ENCODE assay signal across 27 cellular contexts in the genomic region with DNA sequence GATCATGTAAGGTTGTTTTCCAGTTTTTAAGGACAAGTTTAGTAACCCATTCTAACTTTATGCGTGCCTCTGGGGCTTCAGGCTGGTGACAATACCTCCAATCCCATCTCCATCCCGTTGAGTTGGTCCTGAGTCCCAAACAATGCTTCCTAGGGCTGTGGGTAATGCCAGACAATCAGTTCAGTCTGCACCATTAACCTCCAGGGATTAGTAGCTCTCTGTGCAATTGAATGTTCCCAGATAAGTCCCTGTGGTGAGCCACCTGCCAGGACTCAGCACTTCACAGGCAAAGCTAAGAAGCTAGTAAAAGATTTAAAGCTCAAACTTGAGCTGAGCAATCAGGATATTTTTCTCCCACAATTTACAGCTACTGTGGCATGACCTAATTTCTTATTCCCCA.
DNase-seq lines count a peak whose midpoint lies in the region; ATAC-seq, FAIRE-seq and TF ChIP-seq lines count a peak whose summit lies in the region.
"Had no signal": no experiment of that assay in that cellular context is flagged by ENCODE, and none has a peak within 500 bp of the region (broad histone marks: within the 10 kb centered on the region; RNA-seq: fewer than 3 reads in every experiment).

No MANE protein-coding gene starts in this region.

- H3K9me3 ChIP-seq in IMR-90 (ENCODE audit: control insufficient read depth, insufficient read depth, low read length): no peaks in the 10 kb centered on the region
- H3K9me3 ChIP-seq: Peyer's patch had no signal

- H2BK5ac ChIP-seq in IMR-90 (ENCODE audit: low read depth, low read length, poor library complexity, severe bottlenecking) (no peak overlapping the region), mesendoderm (ENCODE audit: low read length) (no peak overlapping the region)

- no peak overlapping the region for H2BK20ac ChIP-seq in IMR-90 (ENCODE audit: low read depth, low read length)

- DNase-seq in D721Med (ENCODE audit: insufficient read length, low spot score): peak; percentile 22
- DNase-seq in IMR-90: no peak
- DNase-seq in ecto neural progenitor cell (ENCODE audit: low spot score): peak; percentile 78
- DNase-seq in mesendoderm: peak; percentile 90
- no peak for DNase-seq in G401 (ENCODE audit: low spot score)
- no peak for DNase-seq in stimulated activated naive CD4-positive, alpha-beta T cell (lab: John Stamatoyannopoulos, UW)
- DNase-seq: activated CD4-positive, alpha-beta T cell treated with anti-CD3 and anti-CD28 coated beads for 36 hours; activated CD8-positive, alpha-beta T cell treated with anti-CD3 and anti-CD28 coated beads, Interleukin-2, amount 10 ng/mL, durations not matched to agents 7 days and 5 days; activated naive CD4-positive, alpha-beta T cell treated with anti-CD3 and anti-CD28 coated beads for 36 hours; CD8-positive, alpha-beta memory T cell; DMS79; GOT3; hippocampal formation; MM.1S; NCI-H1105 treated with DMSO at 0.1 percent for 48 hours; NCI-H187 treated with DMSO at 0.1 percent for 48 hours; NCI-H526 treated with DMSO at 0.1 percent for 48 hours; Peyer's patch; SIG-M5; stimulated activated CD8-positive, alpha-beta memory T cell treated with anti-CD3 and anti-CD28 coated beads, Interleukin-4, amount 100 ng/mL, for 48 hours; stimulated activated naive CD8-positive, alpha-beta T cell treated with anti-CD3 and anti-CD28 coated beads, Interleukin-15, amount 100 ng/mL, for 72 hours had no signal

- H3K14ac ChIP-seq in IMR-90 (replicated peaks; ENCODE audit: low read depth, low read length): no peak overlapping the region

- WGBS in IMR-90 (ENCODE audit: extremely low coverage in 2 of 2, insufficient read length in 1 of 2), 2 experiments: no CpG with 5 or more reads among the region's 2 CpGs
- WGBS in mesendoderm (ENCODE audit: extremely low coverage, insufficient coverage, low lambda C conversion rate): no CpG with 5 or more reads among the region's 2 CpGs

- no peak overlapping the region for H3K4me2 ChIP-seq in IMR-90 (ENCODE audit: low read depth, low read length)
- H3K4me2 ChIP-seq in mesendoderm (ENCODE audit: low read length): no peak overlapping the region
- H3K4me2 ChIP-seq: KMS-11 had no signal

- H3K36me3 ChIP-seq in IMR-90 (ENCODE audit: control insufficient read depth, insufficient read depth, low read length) (no peaks in the 10 kb centered on the region), mesendoderm (ENCODE audit: control insufficient read depth, insufficient read depth, low read length) (no peaks in the 10 kb centered on the region)
- H3K36me3 ChIP-seq: Peyer's patch had no signal

- ATAC-seq in IMR-90 (ENCODE audit: low read depth) (no peak), HG03469 (IDR thresholded peaks at IDR 0.05; ENCODE audit: unreplicated experiment) (no peak)
- ATAC-seq: activated CD4-positive, alpha-beta T cell treated with anti-CD3 and anti-CD28 coated beads for 36 hours; activated CD8-positive, alpha-beta T cell treated with anti-CD3 and anti-CD28 coated beads, Interleukin-2, amount 10 ng/mL, durations not matched to agents 7 days and 5 days; left lobe of liver; sciatic nerve; stimulated activated naive CD8-positive, alpha-beta T cell treated with anti-CD3 and anti-CD28 coated beads, Interleukin-15, amount 100 ng/mL, for 72 hours had no signal

- no peak for TF ChIP-seq POLR2A in IMR-90 (IDR thresholded peaks at IDR 0.05; ENCODE audit: low read depth, low read length)

- no peak overlapping the region for H4K8ac ChIP-seq in IMR-90 (ENCODE audit: low read depth in 2 of 2, low read length in 2 of 2)
- no peak overlapping the region for H4K8ac ChIP-seq in mesendoderm (ENCODE audit: low read depth, low read length)

- H3K23ac ChIP-seq in IMR-90 (ENCODE audit: low read depth, low read length): no peak overlapping the region
- H3K23ac ChIP-seq in mesendoderm (ENCODE audit: low read length): no peak overlapping the region

- H3K9ac ChIP-seq in IMR-90 (ENCODE audit: low read depth, low read length) (no peak overlapping the region), mesendoderm (ENCODE audit: low read length) (no peak overlapping the region)
- H3K9ac ChIP-seq: KMS-11 had no signal

- H2AK9ac ChIP-seq in IMR-90 (replicated peaks; ENCODE audit: low read depth, low read length, poor library complexity): no peak overlapping the region

- no peak for TF ChIP-seq CTCF in D721Med (IDR thresholded peaks at IDR 0.05; ENCODE audit: insufficient read depth, missing control alignments)
- no peak for TF ChIP-seq CTCF in IMR-90 (conservative IDR thresholded peaks at IDR 0.05; ENCODE audit: low read depth, low read length)

- no peaks in the 10 kb centered on the region for H4K20me1 ChIP-seq in IMR-90 (ENCODE audit: insufficient read depth, low read length)

- H3K27ac ChIP-seq in IMR-90 (ENCODE audit: insufficient read depth, low read length) (no peak overlapping the region), mesendoderm (ENCODE audit: low read depth, low read length) (no peak overlapping the region)
- H3K27ac ChIP-seq: HL-60, KMS-11, Peyer's patch had no signal

- H3K56ac ChIP-seq in IMR-90 (ENCODE audit: extremely low read depth, insufficient read depth, low read length) (no peak overlapping the region), mesendoderm (ENCODE audit: low read length) (no peak overlapping the region)

- H3K27me3 ChIP-seq in IMR-90 (ENCODE audit: control insufficient read depth, insufficient read depth, low read length) (no peaks in the 10 kb centered on the region; the same call in 1 of the 2 replicates), mesendoderm (ENCODE audit: insufficient read depth, low read length, poor library complexity) (no peaks in the 10 kb centered on the region)
- H3K27me3 ChIP-seq: Peyer's patch had no signal

- FAIRE-seq in D721Med (lab: Jason Lieb, UNC): peak; percentile 95
- FAIRE-seq: urothelium cell line had no signal

- no TSS peak for BruUV-seq in IMR-90 (replicated peaks; lab: Mats Ljungman, UMichigan)

- H4K5ac ChIP-seq in IMR-90 (ENCODE audit: low read depth, low read length): no peak overlapping the region
- no peak overlapping the region for H4K5ac ChIP-seq in mesendoderm (ENCODE audit: low read length)

- CTCF ChIA-PET in IMR-90 (lab: Yijun Ruan, JAX): interaction anchor here (0.7 kb wide), 1 partner anchor 38 kb away, joined by 3 read pairs; no protein-coding TSS in a partner anchor

- no peak overlapping the region for H2BK15ac ChIP-seq in IMR-90 (ENCODE audit: low read depth, low read length)
- H2BK15ac ChIP-seq in mesendoderm (replicated peaks; ENCODE audit: low read depth): no peak overlapping the region

- no peak overlapping the region for H2BK120ac ChIP-seq in IMR-90 (ENCODE audit: low read depth, low read length)
- no peak overlapping the region for H2BK120ac ChIP-seq in mesendoderm (ENCODE audit: low read depth, low read length)

- peak overlapping the region; percentile 21 for H2AFZ ChIP-seq in IMR-90 (replicated peaks; ENCODE audit: low read length, poor library complexity)

- in situ Hi-C loops in IMR-90 (cut with MboI; ENCODE audit: low sequenced_read_pairs): no loop called here
- in situ Hi-C loops in G401 (cut with HindIII; ENCODE audit: low sequenced_read_pairs): no loop called here

- H3K9me1 ChIP-seq in IMR-90 (ENCODE audit: insufficient read depth, low read length): no peaks in the 10 kb centered on the region

- no peaks in the 10 kb centered on the region for H3K79me2 ChIP-seq in mesendoderm (ENCODE audit: control insufficient read depth, insufficient read depth, low read length)

- no peak overlapping the region for H3K4me3 ChIP-seq in IMR-90 (ENCODE audit: insufficient read depth, low read depth, low read length)
- H3K4me3 ChIP-seq in mesendoderm (ENCODE audit: low read length): no peak overlapping the region
- H3K4me3 ChIP-seq: Peyer's patch had no signal

- H3K79me1 ChIP-seq in IMR-90 (ENCODE audit: low read depth in 1 of 2, low read length in 2 of 2) (no peaks in the 10 kb centered on the region), mesendoderm (ENCODE audit: low read length) (no peaks in the 10 kb centered on the region)

- intact Hi-C loops in IMR-90 (cut with micrococcal nuclease): no loop called here

- no peaks in the 10 kb centered on the region for H3K4me1 ChIP-seq in IMR-90 (ENCODE audit: control insufficient read depth, insufficient read depth, low read length)
- H3K4me1 ChIP-seq in mesendoderm (ENCODE audit: control insufficient read depth, low read depth, low read length): no peaks in the 10 kb centered on the region
- H3K4me1 ChIP-seq: Peyer's patch had no signal

- dilution Hi-C loops in IMR-90 (cut with HindIII; ENCODE audit: low sequenced_read_pairs, unreplicated experiment): no loop called here

- H3K18ac ChIP-seq in IMR-90 (ENCODE audit: low read depth, low read length) (no peak overlapping the region), mesendoderm (ENCODE audit: low read length) (no peak overlapping the region)

- no peak overlapping the region for H4K91ac ChIP-seq in IMR-90 (ENCODE audit: insufficient read depth, low read depth, low read length)

- no peak overlapping the region for H2AK5ac ChIP-seq in IMR-90 (ENCODE audit: low read depth, low read length)
- no peak overlapping the region for H2AK5ac ChIP-seq in mesendoderm (ENCODE audit: low read length)

- TF ChIP-seq RAD21 in IMR-90 (IDR thresholded peaks at IDR 0.05; ENCODE audit: low read length): no peak

- H3K4ac ChIP-seq in IMR-90 (ENCODE audit: low read depth, low read length) (no peak overlapping the region), mesendoderm (ENCODE audit: low read depth, low read length) (no peak overlapping the region)

- POLR2A ChIA-PET in IMR-90 (lab: Charles Lee; ENCODE audit: unreplicated experiment): no interaction called here

TF ChIP-seq in IMR-90, 13 proteins besides CTCF, POLR2A, EP300 and RAD21 (continues in another document):
- TF ChIP-seq CEBPB (IDR thresholded peaks at IDR 0.05; ENCODE audit: low read depth, low read length) (no peak), SMC3 (IDR thresholded peaks at IDR 0.05; ENCODE audit: low read depth, low read length) (no peak), RCOR1 (IDR thresholded peaks at IDR 0.05; ENCODE audit: insufficient replicate concordance, low read length) (no peak), CHD1 (IDR thresholded peaks at IDR 0.05; ENCODE audit: low read depth, low read length) (no peak), FOS (IDR thresholded peaks at IDR 0.05; ENCODE audit: low read depth, low read length) (no peak), MAFK (IDR thresholded peaks at IDR 0.05; ENCODE audit: low read depth, low read length) (no peak), RFX5 (IDR thresholded peaks at IDR 0.05; ENCODE audit: low read depth, low read length) (no peak), USF2 (IDR thresholded peaks at IDR 0.05; ENCODE audit: low read depth, low read length) (no peak)

Comparison
In these comparisons a context has a peak if more than half of its experiments do, and no peak if none do; other contexts are left out.
1. DNase-seq: peak in D721Med (single experiment), ecto neural progenitor cell (single experiment) and mesendoderm (single experiment); none in IMR-90 (single experiment), G401 (single experiment) and stimulated activated naive CD4-positive, alpha-beta T cell (0 of 6).